ENCODE assay signal across 1 cellular context in genomic region chr3:8903191-8903590, GRCh38.
TF ChIP-seq lines count a peak whose summit lies in the region.

No MANE protein-coding gene starts in this region.

TF ChIP-seq in GM23338, 12 proteins besides CTCF, POLR2A, EP300 and RAD21 (continued from another document):
- TF ChIP-seq ZNF462 (CRISPR knock-in tag; IDR thresholded peaks at IDR 0.05) = no peak
- no peak for TF ChIP-seq POLR2AphosphoS5 (IDR thresholded peaks at IDR 0.05; ENCODE audit: low read depth)
